Comparison of ENCODE assay signal across 1 cellular context in the genomic region with DNA sequence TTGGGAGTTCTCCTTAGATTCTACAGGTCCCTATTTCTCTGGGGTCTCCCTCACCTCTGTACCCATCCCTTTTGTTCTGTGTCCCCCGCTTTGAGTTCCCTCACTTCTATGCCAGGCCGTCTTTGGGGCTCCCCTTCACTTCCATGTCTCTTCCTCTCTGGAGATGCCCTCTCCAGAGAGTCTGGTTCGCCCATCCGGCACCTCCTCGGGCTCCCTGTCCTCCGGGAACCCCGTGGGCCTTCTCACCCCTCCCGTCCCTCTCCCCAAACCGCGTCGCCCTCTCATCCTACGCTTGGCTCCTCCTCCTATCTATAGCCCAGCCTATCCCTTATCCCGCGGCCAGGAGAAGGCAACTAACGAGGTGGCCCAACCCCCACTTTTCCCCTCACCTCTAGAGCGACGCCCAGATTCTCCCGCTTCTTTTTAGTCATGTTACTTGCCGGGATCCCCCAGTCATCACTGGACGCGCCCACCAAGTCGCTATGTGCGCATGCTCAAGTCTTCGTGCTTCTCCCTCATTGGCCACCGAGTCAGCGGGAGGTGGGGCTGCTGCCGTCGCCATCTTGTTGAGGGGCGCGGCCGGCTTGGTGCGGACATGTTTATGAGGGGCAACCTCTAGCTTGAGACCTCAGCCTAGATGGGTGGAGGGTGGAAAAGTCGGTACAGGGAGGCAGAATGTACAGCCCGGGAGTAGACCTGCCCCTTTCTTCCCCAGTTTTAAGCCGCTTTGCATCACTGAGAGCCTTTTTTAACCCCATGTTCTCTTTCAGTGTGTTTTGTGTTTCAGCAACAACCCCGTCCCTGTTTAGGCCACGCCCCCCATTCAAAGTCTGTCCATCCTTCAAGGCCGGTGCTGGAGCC.
TF ChIP-seq lines count a peak whose summit lies in the region.

A gene (minus strand): TSS at position 461 of the 861 bp plus-strand sequence. CDS start 30 bp downstream, at position 431.

TF ChIP-seq in GM12878, 131 proteins besides CTCF, POLR2A, EP300 and RAD21 (continued from another document and continues in another):
- TF ChIP-seq, protein P1, sequence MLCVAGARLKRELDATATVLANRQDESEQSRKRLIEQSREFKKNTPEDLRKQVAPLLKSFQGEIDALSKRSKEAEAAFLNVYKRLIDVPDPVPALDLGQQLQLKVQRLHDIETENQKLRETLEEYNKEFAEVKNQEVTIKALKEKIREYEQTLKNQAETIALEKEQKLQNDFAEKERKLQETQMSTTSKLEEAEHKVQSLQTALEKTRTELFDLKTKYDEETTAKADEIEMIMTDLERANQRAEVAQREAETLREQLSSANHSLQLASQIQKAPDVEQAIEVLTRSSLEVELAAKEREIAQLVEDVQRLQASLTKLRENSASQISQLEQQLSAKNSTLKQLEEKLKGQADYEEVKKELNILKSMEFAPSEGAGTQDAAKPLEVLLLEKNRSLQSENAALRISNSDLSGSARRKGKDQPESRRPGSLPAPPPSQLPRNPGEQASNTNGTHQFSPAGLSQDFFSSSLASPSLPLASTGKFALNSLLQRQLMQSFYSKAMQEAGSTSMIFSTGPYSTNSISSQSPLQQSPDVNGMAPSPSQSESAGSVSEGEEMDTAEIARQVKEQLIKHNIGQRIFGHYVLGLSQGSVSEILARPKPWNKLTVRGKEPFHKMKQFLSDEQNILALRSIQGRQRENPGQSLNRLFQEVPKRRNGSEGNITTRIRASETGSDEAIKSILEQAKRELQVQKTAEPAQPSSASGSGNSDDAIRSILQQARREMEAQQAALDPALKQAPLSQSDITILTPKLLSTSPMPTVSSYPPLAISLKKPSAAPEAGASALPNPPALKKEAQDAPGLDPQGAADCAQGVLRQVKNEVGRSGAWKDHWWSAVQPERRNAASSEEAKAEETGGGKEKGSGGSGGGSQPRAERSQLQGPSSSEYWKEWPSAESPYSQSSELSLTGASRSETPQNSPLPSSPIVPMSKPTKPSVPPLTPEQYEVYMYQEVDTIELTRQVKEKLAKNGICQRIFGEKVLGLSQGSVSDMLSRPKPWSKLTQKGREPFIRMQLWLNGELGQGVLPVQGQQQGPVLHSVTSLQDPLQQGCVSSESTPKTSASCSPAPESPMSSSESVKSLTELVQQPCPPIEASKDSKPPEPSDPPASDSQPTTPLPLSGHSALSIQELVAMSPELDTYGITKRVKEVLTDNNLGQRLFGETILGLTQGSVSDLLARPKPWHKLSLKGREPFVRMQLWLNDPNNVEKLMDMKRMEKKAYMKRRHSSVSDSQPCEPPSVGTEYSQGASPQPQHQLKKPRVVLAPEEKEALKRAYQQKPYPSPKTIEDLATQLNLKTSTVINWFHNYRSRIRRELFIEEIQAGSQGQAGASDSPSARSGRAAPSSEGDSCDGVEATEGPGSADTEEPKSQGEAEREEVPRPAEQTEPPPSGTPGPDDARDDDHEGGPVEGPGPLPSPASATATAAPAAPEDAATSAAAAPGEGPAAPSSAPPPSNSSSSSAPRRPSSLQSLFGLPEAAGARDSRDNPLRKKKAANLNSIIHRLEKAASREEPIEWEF (IDR thresholded peaks at IDR 0.05; ENCODE audit: insufficient replicate concordance, low read depth, low read length): no peak
- TF ChIP-seq RELA (IDR thresholded peaks at IDR 0.05; ENCODE audit: borderline replicate concordance, partially characterized antibody): peak; percentile 8
- TF ChIP-seq, protein P2, sequence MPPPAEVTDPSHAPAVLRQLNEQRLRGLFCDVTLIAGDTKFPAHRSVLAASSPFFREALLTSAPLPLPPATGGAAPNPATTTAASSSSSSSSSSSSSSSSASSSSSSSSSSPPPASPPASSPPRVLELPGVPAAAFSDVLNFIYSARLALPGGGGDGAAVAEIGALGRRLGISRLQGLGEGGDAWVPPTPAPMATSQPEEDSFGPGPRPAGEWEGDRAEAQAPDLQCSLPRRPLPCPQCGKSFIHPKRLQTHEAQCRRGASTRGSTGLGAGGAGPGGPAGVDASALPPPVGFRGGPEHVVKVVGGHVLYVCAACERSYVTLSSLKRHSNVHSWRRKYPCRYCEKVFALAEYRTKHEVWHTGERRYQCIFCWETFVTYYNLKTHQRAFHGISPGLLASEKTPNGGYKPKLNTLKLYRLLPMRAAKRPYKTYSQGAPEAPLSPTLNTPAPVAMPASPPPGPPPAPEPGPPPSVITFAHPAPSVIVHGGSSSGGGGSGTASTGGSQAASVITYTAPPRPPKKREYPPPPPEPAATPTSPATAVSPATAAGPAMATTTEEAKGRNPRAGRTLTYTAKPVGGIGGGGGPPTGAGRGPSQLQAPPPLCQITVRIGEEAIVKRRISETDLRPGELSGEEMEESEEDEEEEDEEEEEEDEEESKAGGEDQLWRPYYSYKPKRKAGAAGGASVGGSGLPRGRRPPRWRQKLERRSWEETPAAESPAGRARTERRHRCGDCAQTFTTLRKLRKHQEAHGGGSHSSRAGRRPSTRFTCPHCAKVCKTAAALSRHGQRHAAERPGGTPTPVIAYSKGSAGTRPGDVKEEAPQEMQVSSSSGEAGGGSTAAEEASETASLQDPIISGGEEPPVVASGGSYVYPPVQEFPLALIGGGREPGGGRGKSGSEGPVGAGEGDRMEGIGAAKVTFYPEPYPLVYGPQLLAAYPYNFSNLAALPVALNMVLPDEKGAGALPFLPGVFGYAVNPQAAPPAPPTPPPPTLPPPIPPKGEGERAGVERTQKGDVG (CRISPR knock-in tag; IDR thresholded peaks at IDR 0.05): no peak
- peak; percentile 88 for TF ChIP-seq IKZF1 (conservative IDR thresholded peaks at IDR 0.05)
- TF ChIP-seq, protein P3, sequence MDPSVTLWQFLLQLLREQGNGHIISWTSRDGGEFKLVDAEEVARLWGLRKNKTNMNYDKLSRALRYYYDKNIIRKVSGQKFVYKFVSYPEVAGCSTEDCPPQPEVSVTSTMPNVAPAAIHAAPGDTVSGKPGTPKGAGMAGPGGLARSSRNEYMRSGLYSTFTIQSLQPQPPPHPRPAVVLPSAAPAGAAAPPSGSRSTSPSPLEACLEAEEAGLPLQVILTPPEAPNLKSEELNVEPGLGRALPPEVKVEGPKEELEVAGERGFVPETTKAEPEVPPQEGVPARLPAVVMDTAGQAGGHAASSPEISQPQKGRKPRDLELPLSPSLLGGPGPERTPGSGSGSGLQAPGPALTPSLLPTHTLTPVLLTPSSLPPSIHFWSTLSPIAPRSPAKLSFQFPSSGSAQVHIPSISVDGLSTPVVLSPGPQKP (IDR thresholded peaks at IDR 0.05; ENCODE audit: low read depth, low read length): no peak
- no peak for TF ChIP-seq ESRRA (IDR thresholded peaks at IDR 0.05; ENCODE audit: low read length)
- TF ChIP-seq, protein P4, sequence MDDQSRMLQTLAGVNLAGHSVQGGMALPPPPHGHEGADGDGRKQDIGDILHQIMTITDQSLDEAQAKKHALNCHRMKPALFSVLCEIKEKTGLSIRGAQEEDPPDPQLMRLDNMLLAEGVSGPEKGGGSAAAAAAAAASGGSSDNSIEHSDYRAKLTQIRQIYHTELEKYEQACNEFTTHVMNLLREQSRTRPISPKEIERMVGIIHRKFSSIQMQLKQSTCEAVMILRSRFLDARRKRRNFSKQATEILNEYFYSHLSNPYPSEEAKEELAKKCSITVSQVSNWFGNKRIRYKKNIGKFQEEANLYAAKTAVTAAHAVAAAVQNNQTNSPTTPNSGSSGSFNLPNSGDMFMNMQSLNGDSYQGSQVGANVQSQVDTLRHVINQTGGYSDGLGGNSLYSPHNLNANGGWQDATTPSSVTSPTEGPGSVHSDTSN (IDR thresholded peaks at IDR 0.05; ENCODE audit: insufficient replicate concordance, low read depth, low read length): no peak
- TF ChIP-seq, protein P5, sequence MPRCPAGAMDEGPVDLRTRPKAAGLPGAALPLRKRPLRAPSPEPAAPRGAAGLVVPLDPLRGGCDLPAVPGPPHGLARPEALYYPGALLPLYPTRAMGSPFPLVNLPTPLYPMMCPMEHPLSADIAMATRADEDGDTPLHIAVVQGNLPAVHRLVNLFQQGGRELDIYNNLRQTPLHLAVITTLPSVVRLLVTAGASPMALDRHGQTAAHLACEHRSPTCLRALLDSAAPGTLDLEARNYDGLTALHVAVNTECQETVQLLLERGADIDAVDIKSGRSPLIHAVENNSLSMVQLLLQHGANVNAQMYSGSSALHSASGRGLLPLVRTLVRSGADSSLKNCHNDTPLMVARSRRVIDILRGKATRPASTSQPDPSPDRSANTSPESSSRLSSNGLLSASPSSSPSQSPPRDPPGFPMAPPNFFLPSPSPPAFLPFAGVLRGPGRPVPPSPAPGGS (IDR thresholded peaks at IDR 0.05; ENCODE audit: borderline replicate concordance, insufficient read depth, low read depth, low read length, poor library complexity, severe bottlenecking): no peak
- TF ChIP-seq SREBF1 (IDR thresholded peaks at IDR 0.05; ENCODE audit: low read length): no peak
- no peak for TF ChIP-seq EZH2 (IDR thresholded peaks at IDR 0.05; ENCODE audit: borderline replicate concordance, control insufficient read depth, low read depth, low read length)
- no peak for TF ChIP-seq NR2C2 (IDR thresholded peaks at IDR 0.05; ENCODE audit: borderline replicate concordance, control insufficient read depth, insufficient read length, low read depth)
- no peak for TF ChIP-seq SUZ12 (IDR thresholded peaks at IDR 0.05; ENCODE audit: unreplicated experiment)
- TF ChIP-seq, protein P6, sequence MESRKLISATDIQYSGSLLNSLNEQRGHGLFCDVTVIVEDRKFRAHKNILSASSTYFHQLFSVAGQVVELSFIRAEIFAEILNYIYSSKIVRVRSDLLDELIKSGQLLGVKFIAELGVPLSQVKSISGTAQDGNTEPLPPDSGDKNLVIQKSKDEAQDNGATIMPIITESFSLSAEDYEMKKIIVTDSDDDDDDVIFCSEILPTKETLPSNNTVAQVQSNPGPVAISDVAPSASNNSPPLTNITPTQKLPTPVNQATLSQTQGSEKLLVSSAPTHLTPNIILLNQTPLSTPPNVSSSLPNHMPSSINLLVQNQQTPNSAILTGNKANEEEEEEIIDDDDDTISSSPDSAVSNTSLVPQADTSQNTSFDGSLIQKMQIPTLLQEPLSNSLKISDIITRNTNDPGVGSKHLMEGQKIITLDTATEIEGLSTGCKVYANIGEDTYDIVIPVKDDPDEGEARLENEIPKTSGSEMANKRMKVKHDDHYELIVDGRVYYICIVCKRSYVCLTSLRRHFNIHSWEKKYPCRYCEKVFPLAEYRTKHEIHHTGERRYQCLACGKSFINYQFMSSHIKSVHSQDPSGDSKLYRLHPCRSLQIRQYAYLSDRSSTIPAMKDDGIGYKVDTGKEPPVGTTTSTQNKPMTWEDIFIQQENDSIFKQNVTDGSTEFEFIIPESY (IDR thresholded peaks at IDR 0.05): peak; percentile 58; the same call in 1 of the 2 replicates
- TF ChIP-seq NRF1 (conservative IDR thresholded peaks at IDR 0.05; ENCODE audit: low read depth, low read length): peak; percentile 76
- TF ChIP-seq MXI1 (IDR thresholded peaks at IDR 0.05; ENCODE audit: low read depth, low read length): 0 out of 2 replicates have a peak, but pooled peaks have one; percentile 17
- TF ChIP-seq JUNB (IDR thresholded peaks at IDR 0.05): no peak
- no peak for TF ChIP-seq SUPT20H (IDR thresholded peaks at IDR 0.05; ENCODE audit: borderline replicate concordance, control insufficient read depth, low read depth, low read length)
- TF ChIP-seq, protein P7, sequence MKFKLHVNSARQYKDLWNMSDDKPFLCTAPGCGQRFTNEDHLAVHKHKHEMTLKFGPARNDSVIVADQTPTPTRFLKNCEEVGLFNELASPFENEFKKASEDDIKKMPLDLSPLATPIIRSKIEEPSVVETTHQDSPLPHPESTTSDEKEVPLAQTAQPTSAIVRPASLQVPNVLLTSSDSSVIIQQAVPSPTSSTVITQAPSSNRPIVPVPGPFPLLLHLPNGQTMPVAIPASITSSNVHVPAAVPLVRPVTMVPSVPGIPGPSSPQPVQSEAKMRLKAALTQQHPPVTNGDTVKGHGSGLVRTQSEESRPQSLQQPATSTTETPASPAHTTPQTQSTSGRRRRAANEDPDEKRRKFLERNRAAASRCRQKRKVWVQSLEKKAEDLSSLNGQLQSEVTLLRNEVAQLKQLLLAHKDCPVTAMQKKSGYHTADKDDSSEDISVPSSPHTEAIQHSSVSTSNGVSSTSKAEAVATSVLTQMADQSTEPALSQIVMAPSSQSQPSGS (IDR thresholded peaks at IDR 0.05; ENCODE audit: low read length): no peak
- TF ChIP-seq MYC (IDR thresholded peaks at IDR 0.05; ENCODE audit: insufficient read depth, insufficient read length, insufficient replicate concordance, low read length, severe bottlenecking): no peak
- TF ChIP-seq ZBED1 (IDR thresholded peaks at IDR 0.05; ENCODE audit: borderline replicate concordance): no peak
- TF ChIP-seq MYB (IDR thresholded peaks at IDR 0.05; ENCODE audit: borderline replicate concordance, low read depth, low read length): no peak
- no peak for TF ChIP-seq BCL11A (IDR thresholded peaks at IDR 0.05; ENCODE audit: low read depth, low read length)
- TF ChIP-seq, protein P8, sequence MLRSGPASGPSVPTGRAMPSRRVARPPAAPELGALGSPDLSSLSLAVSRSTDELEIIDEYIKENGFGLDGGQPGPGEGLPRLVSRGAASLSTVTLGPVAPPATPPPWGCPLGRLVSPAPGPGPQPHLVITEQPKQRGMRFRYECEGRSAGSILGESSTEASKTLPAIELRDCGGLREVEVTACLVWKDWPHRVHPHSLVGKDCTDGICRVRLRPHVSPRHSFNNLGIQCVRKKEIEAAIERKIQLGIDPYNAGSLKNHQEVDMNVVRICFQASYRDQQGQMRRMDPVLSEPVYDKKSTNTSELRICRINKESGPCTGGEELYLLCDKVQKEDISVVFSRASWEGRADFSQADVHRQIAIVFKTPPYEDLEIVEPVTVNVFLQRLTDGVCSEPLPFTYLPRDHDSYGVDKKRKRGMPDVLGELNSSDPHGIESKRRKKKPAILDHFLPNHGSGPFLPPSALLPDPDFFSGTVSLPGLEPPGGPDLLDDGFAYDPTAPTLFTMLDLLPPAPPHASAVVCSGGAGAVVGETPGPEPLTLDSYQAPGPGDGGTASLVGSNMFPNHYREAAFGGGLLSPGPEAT (IDR thresholded peaks at IDR 0.05; ENCODE audit: low read depth): peak; percentile 79
- TF ChIP-seq MEF2A (IDR thresholded peaks at IDR 0.05; ENCODE audit: insufficient read depth, low read depth, low read length): no peak
- peak; percentile 54; the same call in 1 of the 2 replicates for TF ChIP-seq POLR2AphosphoS5 (IDR thresholded peaks at IDR 0.05; ENCODE audit: low read length)
- TF ChIP-seq CHD1 (IDR thresholded peaks at IDR 0.05; ENCODE audit: low read depth, low read length): no peak
- TF ChIP-seq, protein P9, sequence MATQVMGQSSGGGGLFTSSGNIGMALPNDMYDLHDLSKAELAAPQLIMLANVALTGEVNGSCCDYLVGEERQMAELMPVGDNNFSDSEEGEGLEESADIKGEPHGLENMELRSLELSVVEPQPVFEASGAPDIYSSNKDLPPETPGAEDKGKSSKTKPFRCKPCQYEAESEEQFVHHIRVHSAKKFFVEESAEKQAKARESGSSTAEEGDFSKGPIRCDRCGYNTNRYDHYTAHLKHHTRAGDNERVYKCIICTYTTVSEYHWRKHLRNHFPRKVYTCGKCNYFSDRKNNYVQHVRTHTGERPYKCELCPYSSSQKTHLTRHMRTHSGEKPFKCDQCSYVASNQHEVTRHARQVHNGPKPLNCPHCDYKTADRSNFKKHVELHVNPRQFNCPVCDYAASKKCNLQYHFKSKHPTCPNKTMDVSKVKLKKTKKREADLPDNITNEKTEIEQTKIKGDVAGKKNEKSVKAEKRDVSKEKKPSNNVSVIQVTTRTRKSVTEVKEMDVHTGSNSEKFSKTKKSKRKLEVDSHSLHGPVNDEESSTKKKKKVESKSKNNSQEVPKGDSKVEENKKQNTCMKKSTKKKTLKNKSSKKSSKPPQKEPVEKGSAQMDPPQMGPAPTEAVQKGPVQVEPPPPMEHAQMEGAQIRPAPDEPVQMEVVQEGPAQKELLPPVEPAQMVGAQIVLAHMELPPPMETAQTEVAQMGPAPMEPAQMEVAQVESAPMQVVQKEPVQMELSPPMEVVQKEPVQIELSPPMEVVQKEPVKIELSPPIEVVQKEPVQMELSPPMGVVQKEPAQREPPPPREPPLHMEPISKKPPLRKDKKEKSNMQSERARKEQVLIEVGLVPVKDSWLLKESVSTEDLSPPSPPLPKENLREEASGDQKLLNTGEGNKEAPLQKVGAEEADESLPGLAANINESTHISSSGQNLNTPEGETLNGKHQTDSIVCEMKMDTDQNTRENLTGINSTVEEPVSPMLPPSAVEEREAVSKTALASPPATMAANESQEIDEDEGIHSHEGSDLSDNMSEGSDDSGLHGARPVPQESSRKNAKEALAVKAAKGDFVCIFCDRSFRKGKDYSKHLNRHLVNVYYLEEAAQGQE (IDR thresholded peaks at IDR 0.05; ENCODE audit: low read depth, low read length): no peak
